Comparison of ENCODE assay signal across 24 cellular contexts in genomic region chr9:14427419-14427818, GRCh38.
"Had no signal": no experiment of that assay in that cellular context is flagged by ENCODE, and none has a peak within 500 bp of the region (broad histone marks: within the 10 kb centered on the region; RNA-seq: fewer than 3 reads in every experiment).

No MANE protein-coding gene starts in this region.

- DNase-seq: effector CD8-positive, alpha-beta T cell; endodermal cell; foreskin fibroblast; gastrocnemius medialis; head of caudate nucleus; midbrain; naive thymus-derived CD4-positive, alpha-beta T cell; nephron progenitor cell; nucleus accumbens; stimulated activated CD4-positive, alpha-beta T cell treated with anti-CD3 and anti-CD28 coated beads, Interleukin-12 subunit alpha, Interleukin-12 subunit beta, amount 100 ng/mL, for 4 hours; stimulated activated CD4-positive, alpha-beta T cell treated with anti-CD3 and anti-CD28 coated beads, Interleukin-1b, Interleukin-23, amount 100 ng/mL, for 48 hours; stimulated activated CD4-positive, alpha-beta T cell treated with anti-CD3 and anti-CD28 coated beads, Interleukin-4, amount 100 ng/mL, for 1 hour; stimulated activated CD8-positive, alpha-beta memory T cell treated with anti-CD3 and anti-CD28 coated beads, Interleukin-4, amount 100 ng/mL, for 48 hours; stimulated activated naive CD4-positive, alpha-beta T cell; stimulated activated naive CD8-positive, alpha-beta T cell treated with anti-CD3 and anti-CD28 coated beads, Interleukin-15, amount 100 ng/mL, for 72 hours; tibial artery; upper lobe of right lung; uterus had no signal

- H3K36me3 ChIP-seq: gastrocnemius medialis, prostate gland, right atrium auricular region, suprapubic skin, tibial artery, upper lobe of right lung, uterus had no signal

- H3K4me3 ChIP-seq: gastrocnemius medialis, lung, prostate gland, right atrium auricular region, smooth muscle cell, suprapubic skin, tibial artery, upper lobe of right lung, uterus had no signal

- H3K4me1 ChIP-seq: prostate gland, upper lobe of right lung, uterus had no signal

- H3K4me2 ChIP-seq: smooth muscle cell had no signal

- H3K27ac ChIP-seq: epithelial cell of prostate, gastrocnemius medialis, prostate gland, suprapubic skin, tibial artery, upper lobe of right lung, uterus had no signal

- H3K9me3 ChIP-seq: gastrocnemius medialis, prostate gland, right atrium auricular region, suprapubic skin, tibial artery, upper lobe of right lung, uterus had no signal

- H3K27me3 ChIP-seq: gastrocnemius medialis, right atrium auricular region, suprapubic skin, tibial artery, upper lobe of right lung, uterus had no signal
